ENCODE assay signal across 27 cellular contexts in the genomic region with DNA sequence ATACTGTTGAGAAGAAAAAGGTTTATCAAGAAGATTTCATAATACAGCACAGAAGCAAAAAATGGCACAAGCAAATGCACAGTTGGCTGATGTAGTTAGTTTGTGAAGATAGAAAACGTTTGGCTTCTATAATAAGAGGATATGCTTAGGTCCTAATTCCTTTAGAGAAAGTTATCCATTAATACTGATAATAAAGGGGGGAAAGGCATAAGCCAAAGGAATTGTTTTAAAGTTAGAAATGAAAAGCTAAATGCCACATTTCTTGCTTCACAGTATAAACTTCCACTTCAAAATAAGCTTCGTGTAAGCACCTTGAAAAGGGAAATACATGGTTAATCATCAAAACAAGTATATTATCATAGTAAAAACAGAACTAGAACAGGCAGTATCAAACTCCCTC. TPM values are rescaled to one million over a fixed set of nuclear protein-coding genes. Genes with fewer than 3 reads are reported as not detected.
"Had no signal": no experiment of that assay in that cellular context is flagged by ENCODE, and none has a peak within 500 bp of the region (broad histone marks: within the 10 kb centered on the region; RNA-seq: fewer than 3 reads in every experiment).

No MANE protein-coding gene starts in this region.

- H3K9me3 Mint-ChIP-seq: mesothelial cell of epicardium; nephron; neural progenitor cell; stimulated activated memory B cell treated with anti-CD40 and anti-IgM and Interleukin-4, amounts not matched to agents 10 μg/mL and 1 μg/mL and 100 μg/mL, for 72 hours had no signal

- H3K4me3 Mint-ChIP-seq: mesothelial cell of epicardium; naive thymus-derived CD4-positive, alpha-beta T cell; nephron; neural progenitor cell; stimulated activated memory B cell treated with anti-CD40 and anti-IgM and Interleukin-4, amounts not matched to agents 10 μg/mL and 1 μg/mL and 100 μg/mL, for 72 hours had no signal

- H3K4me1 Mint-ChIP-seq: mesothelial cell of epicardium; naive thymus-derived CD4-positive, alpha-beta T cell; nephron; stimulated activated memory B cell treated with anti-CD40 and anti-IgM and Interleukin-4, amounts not matched to agents 10 μg/mL and 1 μg/mL and 100 μg/mL, for 72 hours had no signal

- H3K27ac ChIP-seq: gastrocnemius medialis, hepatocyte, neural progenitor cell, parathyroid adenoma, spleen, vagina had no signal

- H3K27ac Mint-ChIP-seq: mesothelial cell of epicardium; naive thymus-derived CD4-positive, alpha-beta T cell; nephron; neural progenitor cell; progenitor cell of endocrine pancreas; stimulated activated memory B cell treated with anti-CD40 and anti-IgM and Interleukin-4, amounts not matched to agents 10 μg/mL and 1 μg/mL and 100 μg/mL, for 72 hours had no signal

- H3K9me3 ChIP-seq: gastrocnemius medialis, heart left ventricle, mucosa of descending colon, spleen, vagina had no signal

- DNase-seq: cortex of kidney; effector CD4-positive, alpha-beta T cell; foreskin fibroblast; gastrocnemius medialis; heart left ventricle; kidney; mesenchymal stem cell; mucosa of descending colon; naive thymus-derived CD4-positive, alpha-beta T cell; right cardiac atrium; spleen; stimulated activated CD4-positive, alpha-beta T cell treated with anti-CD3 and anti-CD28 coated beads, Interleukin-4, amount 100 ng/mL, for 4 hours; stimulated activated naive CD8-positive, alpha-beta T cell treated with anti-CD3 and anti-CD28 coated beads, Interleukin-15, Interleukin-2, amounts not matched to agents 100 U/mL and 50 U/mL, for 24 hours; trophoblast cell had no signal

- H3K27me3 ChIP-seq: gastrocnemius medialis, heart left ventricle, hepatocyte, neural progenitor cell, spleen, vagina had no signal

- H3K4me1 ChIP-seq: gastrocnemius medialis, heart left ventricle, neural progenitor cell, parathyroid adenoma, spleen, vagina had no signal

- H3K36me3 ChIP-seq: gastrocnemius medialis, heart left ventricle, neural progenitor cell, spleen, vagina had no signal

- H3K27me3 Mint-ChIP-seq: naive thymus-derived CD4-positive, alpha-beta T cell; progenitor cell of endocrine pancreas; stimulated activated memory B cell treated with anti-CD40 and anti-IgM and Interleukin-4, amounts not matched to agents 10 μg/mL and 1 μg/mL and 100 μg/mL, for 72 hours had no signal

- H3K36me3 Mint-ChIP-seq: mesothelial cell of epicardium; naive thymus-derived CD4-positive, alpha-beta T cell; stimulated activated memory B cell treated with anti-CD40 and anti-IgM and Interleukin-4, amounts not matched to agents 10 μg/mL and 1 μg/mL and 100 μg/mL, for 72 hours had no signal

- H3K4me3 ChIP-seq: gastrocnemius medialis, hepatocyte, mucosa of descending colon, neural progenitor cell, skin epidermis, spleen, vagina had no signal

RNA-seq across cellular contexts. Expression of a gene that starts 12.4 kb away (rescaled TPM):
- total RNA-seq: dermis microvascular lymphatic vessel endothelial cell; liver; lung microvascular endothelial cell; naive thymus-derived CD4-positive, alpha-beta T cell; renal cortical epithelial cell had no signal
- polyA plus RNA-seq: naive thymus-derived CD4-positive, alpha-beta T cell had no signal
